ENCODE assay signal across 13 cellular contexts in the genomic region with DNA sequence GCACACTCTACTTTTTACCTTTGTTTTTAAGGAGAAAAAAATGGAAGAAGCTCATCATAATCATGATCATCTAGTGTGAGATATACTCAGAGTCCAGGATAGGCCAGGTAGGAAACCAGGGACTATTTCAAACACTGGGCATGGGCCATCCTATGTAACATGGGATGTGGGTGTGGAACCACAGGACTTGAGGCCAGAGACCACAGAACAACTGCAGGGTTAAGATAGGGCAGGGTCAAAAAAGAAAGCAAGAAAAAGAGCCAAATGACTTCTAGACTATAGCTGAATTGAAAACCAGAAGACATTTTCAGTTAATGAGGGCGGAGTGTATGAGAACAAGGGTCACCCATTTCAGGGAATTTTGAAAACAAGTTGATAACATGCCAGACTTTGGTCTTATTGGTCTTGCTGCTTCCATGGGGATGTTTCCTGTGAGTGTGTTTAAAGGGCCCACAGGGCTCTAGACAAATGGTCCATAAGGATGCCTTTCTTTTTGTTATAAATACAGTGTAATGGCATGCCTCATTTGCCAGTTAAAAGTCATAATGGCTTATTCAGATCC.
"Had no signal": no experiment of that assay in that cellular context is flagged by ENCODE, and none has a peak within 500 bp of the region (broad histone marks: within the 10 kb centered on the region; RNA-seq: fewer than 3 reads in every experiment).

No MANE protein-coding gene starts in this region.

- H3K27ac Mint-ChIP-seq: activated naive CD4-positive, alpha-beta T cell treated with anti-CD3 and anti-CD28 coated beads, Interleukin-2, amount 10 ng/mL, durations not matched to agents 7 days and 5 days; activated T-helper 17 cell treated with anti-CD3 and anti-CD28 coated beads, Interleukin-2, amount 50 U/mL, for 72 hours had no signal

- H3K27me3 ChIP-seq: cardiac muscle cell, esophagus squamous epithelium, stomach, tibial artery, uterus had no signal

- H3K4me3 Mint-ChIP-seq: activated naive CD4-positive, alpha-beta T cell treated with anti-CD3 and anti-CD28 coated beads, Interleukin-2, amount 10 ng/mL, durations not matched to agents 7 days and 5 days; activated T-helper 17 cell treated with anti-CD3 and anti-CD28 coated beads, Interleukin-2, amount 50 U/mL, for 72 hours had no signal

- H3K27ac ChIP-seq: cardiac muscle cell, esophagus squamous epithelium, stomach, tibial artery, uterus had no signal

- DNase-seq: activated CD4-positive, alpha-beta T cell treated with anti-CD3 and anti-CD28 coated beads, Interleukin-2, amount 50 U/mL, for 1 hour; activated CD4-positive, CD25-positive, alpha-beta regulatory T cell; activated naive CD4-positive, alpha-beta T cell treated with anti-CD3 and anti-CD28 coated beads, Interleukin-2, amount 10 ng/mL, durations not matched to agents 7 days and 5 days; activated T-cell treated with anti-CD3 and anti-CD28 coated beads for 4 hours; esophagus squamous epithelium; foreskin fibroblast; head of caudate nucleus; stomach; T1000; tibial artery; uterus had no signal

- ATAC-seq: activated T-helper 17 cell treated with anti-CD3 and anti-CD28 coated beads, Interleukin-2, amount 50 U/mL, for 72 hours had no signal

- H3K27me3 Mint-ChIP-seq: activated naive CD4-positive, alpha-beta T cell treated with anti-CD3 and anti-CD28 coated beads, Interleukin-2, amount 10 ng/mL, durations not matched to agents 7 days and 5 days; activated T-helper 17 cell treated with anti-CD3 and anti-CD28 coated beads, Interleukin-2, amount 50 U/mL, for 72 hours had no signal

- H3K4me1 Mint-ChIP-seq: activated naive CD4-positive, alpha-beta T cell treated with anti-CD3 and anti-CD28 coated beads, Interleukin-2, amount 10 ng/mL, durations not matched to agents 7 days and 5 days; activated T-helper 17 cell treated with anti-CD3 and anti-CD28 coated beads, Interleukin-2, amount 50 U/mL, for 72 hours had no signal

- H3K9me3 ChIP-seq: esophagus squamous epithelium, tibial artery, uterus had no signal

- H3K9me3 Mint-ChIP-seq: activated T-helper 17 cell treated with anti-CD3 and anti-CD28 coated beads, Interleukin-2, amount 50 U/mL, for 72 hours had no signal

- H3K4me3 ChIP-seq: cardiac muscle cell, esophagus squamous epithelium, stomach, tibial artery, uterus had no signal

- H3K36me3 Mint-ChIP-seq: activated naive CD4-positive, alpha-beta T cell treated with anti-CD3 and anti-CD28 coated beads, Interleukin-2, amount 10 ng/mL, durations not matched to agents 7 days and 5 days had no signal

- H3K4me1 ChIP-seq: esophagus squamous epithelium, stomach, tibial artery, uterus had no signal

- H3K36me3 ChIP-seq: cardiac muscle cell, esophagus squamous epithelium, stomach, tibial artery, uterus had no signal
